In genomic region chr7:99393363-99394187, GRCh38 we compare ENCODE assay signal across 8 cellular contexts. TPM values are rescaled to one million over a fixed set of nuclear protein-coding genes. Genes with fewer than 3 reads are reported as not detected.
DNase-seq lines count a peak whose midpoint lies in the region; ATAC-seq and TF ChIP-seq lines count a peak whose summit lies in the region.

No MANE protein-coding gene starts in this region.

- peak overlapping the region; percentile 74 for H3K4me2 ChIP-seq in mammary epithelial cell (ENCODE audit: insufficient read depth, low read depth, low read length)

- H3K36me3 ChIP-seq in mammary epithelial cell (ENCODE audit: insufficient read depth, low read length): peaks cover 34% of the 10 kb centered on the region
- H3K36me3 ChIP-seq in lung (ENCODE audit: control insufficient read depth in 2 of 2, insufficient read depth in 2 of 2, low read length in 2 of 2): peaks cover 11 to 65% of the 10 kb centered on the region in 2 donors
- H3K36me3 ChIP-seq in vagina: peaks cover 0 to 63% of the 10 kb centered on the region in 2 donors

- 53% methylated on average over 17 of the region's 30 CpGs for WGBS in mammary epithelial cell (ENCODE audit: low coverage, missing lambda C conversion rate)
- WGBS in lung, 2 donors: 51 to 60% methylated on average over 28 to 30 of the region's 30 CpGs

- no peak overlapping the region for H3K27ac ChIP-seq in mammary epithelial cell (ENCODE audit: insufficient read depth, low read depth, low read length)
- H3K27ac ChIP-seq in lung (ENCODE audit: low read depth in 1 of 2, low read length in 1 of 2): peak overlapping the region in 1 of 2 donors; percentile 67
- peak overlapping the region; percentile 71 for H3K27ac ChIP-seq in vagina

- H3K79me2 ChIP-seq in mammary epithelial cell (ENCODE audit: insufficient read depth, low read length): peaks cover 29% of the 10 kb centered on the region

- in situ Hi-C loops in mammary epithelial cell (cut with MboI; ENCODE audit: low sequenced_read_pairs in 2 of 2): no loop called here

- BruUV-seq in mammary epithelial cell (replicated peaks; lab: Mats Ljungman, UMichigan): no TSS peak

- H3K9me3 ChIP-seq in mammary epithelial cell (replicated peaks; ENCODE audit: insufficient read depth, low read length): no peaks in the 10 kb centered on the region
- no peaks in the 10 kb centered on the region for H3K9me3 ChIP-seq in lung (ENCODE audit: control insufficient read depth in 2 of 2, insufficient read depth in 1 of 2, low read length in 1 of 2)
- H3K9me3 ChIP-seq in vagina: no peaks in the 10 kb centered on the region

- H3K27me3 ChIP-seq in mammary epithelial cell (ENCODE audit: insufficient read depth, low read length): no peaks in the 10 kb centered on the region
- no peaks in the 10 kb centered on the region for H3K27me3 ChIP-seq in lung (ENCODE audit: control insufficient read depth, insufficient read depth)
- H3K27me3 ChIP-seq in vagina: no peaks in the 10 kb centered on the region

- intact Hi-C loops in mammary epithelial cell (cut with micrococcal nuclease) (no loop called here), vagina (cut with DNase I) (no loop called here)

- H2AFZ ChIP-seq in mammary epithelial cell (ENCODE audit: low read depth, low read length): no peak overlapping the region

- H4K20me1 ChIP-seq in mammary epithelial cell (ENCODE audit: insufficient read depth, low read length): peaks cover 4% of the 10 kb centered on the region

- H3K4me3 ChIP-seq in mammary epithelial cell (replicated peaks in 1 of 3; ENCODE audit: insufficient read depth in 1 of 3, low read depth in 2 of 3, low read length in 3 of 3): peak overlapping the region in 1 of 3 experiments; percentile 54
- peak overlapping the region; percentile 27 for H3K4me3 ChIP-seq in lung
- H3K4me3 ChIP-seq in vagina: peak overlapping the region; percentile 46 to 54

- no peak for TF ChIP-seq POLR2A in vagina (IDR thresholded peaks at IDR 0.05)

- CTCF ChIA-PET in mammary epithelial cell (lab: Charles Lee; ENCODE audit: low non-redundant PET): no interaction called here

- ATAC-seq in lung (ENCODE audit: insufficient read depth, low FRiP score): peak; percentile 46

- no peak overlapping the region for H3K9ac ChIP-seq in mammary epithelial cell (ENCODE audit: insufficient read depth, low read length)

- DNase-seq in DMS114 treated with DMSO at 0.1 percent for 48 hours (lab: John Stamatoyannopoulos, UW; ENCODE audit: unreplicated experiment) (peak; percentile 42), NCI-H146 treated with DMSO at 0.1 percent for 48 hours (lab: John Stamatoyannopoulos, UW; ENCODE audit: unreplicated experiment) (peak; percentile 91), mammary epithelial cell (no peak), lung (ENCODE audit: low spot score) (no peak), vagina (ENCODE audit: extremely low spot score in 2 of 2) (no peak), NCI-H774 (lab: John Stamatoyannopoulos, UW) (no peak), 8988T (no peak)
- DNase-seq in stimulated activated CD4-positive, alpha-beta T cell treated with anti-CD3 and anti-CD28 coated beads, Interleukin-12 subunit alpha, Interleukin-12 subunit beta, amount 100 ng/mL, for 4 hours: no peak

- dilution Hi-C loops in mammary epithelial cell (cut with HindIII; ENCODE audit: low sequenced_read_pairs): no loop called here

- TF ChIP-seq CTCF in mammary epithelial cell (conservative IDR thresholded peaks at IDR 0.05 in 1 of 2, IDR thresholded peaks at IDR 0.05 in 1 of 2; ENCODE audit: extremely low read depth in 1 of 2, insufficient read depth in 1 of 2, low read depth in 1 of 2, low read length in 2 of 2): no peak
- TF ChIP-seq CTCF in lung (IDR thresholded peaks at IDR 0.05; ENCODE audit: control extremely low read depth, extremely low read depth): no peak
- TF ChIP-seq CTCF in vagina (IDR thresholded peaks at IDR 0.05): no peak

- H3K4me1 ChIP-seq in mammary epithelial cell (ENCODE audit: insufficient read depth, low read length): peaks cover 14% of the 10 kb centered on the region
- H3K4me1 ChIP-seq in lung (ENCODE audit: control insufficient read depth in 2 of 2, insufficient read depth in 2 of 2, low read length in 2 of 2): peaks cover 4 to 14% of the 10 kb centered on the region in 2 donors
- H3K4me1 ChIP-seq in vagina: peaks cover 22% of the 10 kb centered on the region

RNA-seq across cellular contexts. Expression of gene PDAP1, which starts 14.8 kb away (rescaled TPM):
- 100 to 1,000 TPM in 1 of 2 donors, 10 to 100 TPM in 1; 23.0 to 182 TPM for total RNA-seq in mammary epithelial cell
- 60.9 TPM for polyA plus RNA-seq in mammary epithelial cell
- polyA minus RNA-seq in mammary epithelial cell: 30.6 TPM
- 10 to 100 TPM; 20.5 to 96.6 TPM for total RNA-seq in lung
- polyA plus RNA-seq in lung: 100 to 1,000 TPM; 130 to 191 TPM
- total RNA-seq in vagina: 48.1 TPM

RNA-seq across cellular contexts. Expression of gene BUD31, which starts 15.2 kb away (rescaled TPM):
- total RNA-seq in mammary epithelial cell: 100 to 1,000 TPM in 1 of 2 donors, 10 to 100 TPM in 1; 52.3 to 140 TPM
- 59.9 TPM for polyA plus RNA-seq in mammary epithelial cell
- 26.9 TPM for polyA minus RNA-seq in mammary epithelial cell
- 100 to 1,000 TPM in 1 of 2 donors, 10 to 100 TPM in 1; 88.5 to 107 TPM for total RNA-seq in lung
- polyA plus RNA-seq in lung: 100 to 1,000 TPM; 124 to 185 TPM
- 52.3 TPM for total RNA-seq in vagina

RNA-seq across cellular contexts. Expression of gene ARPC1B, which starts 19.0 kb away (rescaled TPM):
- 100 to 1,000 TPM; 196 to 228 TPM for total RNA-seq in mammary epithelial cell
- 547 TPM for polyA plus RNA-seq in mammary epithelial cell
- 215 TPM for polyA minus RNA-seq in mammary epithelial cell
- 100 to 1,000 TPM; 164 to 310 TPM for total RNA-seq in lung
- 100 to 1,000 TPM; 221 to 937 TPM for polyA plus RNA-seq in lung
- 114 TPM for total RNA-seq in vagina

RNA-seq across cellular contexts. Expression of gene PTCD1, which starts 45.0 kb away (rescaled TPM):
- 1 to 10 TPM; 7.0 to 7.2 TPM for total RNA-seq in mammary epithelial cell
- polyA plus RNA-seq in mammary epithelial cell: 5.2 TPM
- polyA minus RNA-seq in mammary epithelial cell: 31.8 TPM
- 1 to 10 TPM; 4.5 to 6.8 TPM for total RNA-seq in lung
- polyA plus RNA-seq in lung: 1 to 10 TPM; 2.8 to 3.4 TPM
- total RNA-seq in vagina: 6.1 TPM

RNA-seq across cellular contexts. Expression of gene CPSF4, which starts 45.2 kb away (rescaled TPM):
- total RNA-seq in mammary epithelial cell (100 to 1,000 TPM in 1 of 2 donors, 10 to 100 TPM in 1; 60.4 to 107 TPM), lung (10 to 100 TPM; 18.3 to 36.8 TPM), vagina (23.8 TPM)
- polyA plus RNA-seq in mammary epithelial cell (28.8 TPM), lung (10 to 100 TPM; 26.1 to 29.3 TPM)
- polyA minus RNA-seq in mammary epithelial cell: 38.8 TPM

Comparison
In these comparisons a context has a peak if more than half of its experiments do, and no peak if none do; other contexts are left out.
1. DNase-seq: peak in DMS114 treated with DMSO at 0.1 percent for 48 hours (single experiment) and NCI-H146 treated with DMSO at 0.1 percent for 48 hours (single experiment); none in mammary epithelial cell (single experiment), lung (single experiment), vagina (0 of 2), NCI-H774 (single experiment), 8988T (single experiment) and stimulated activated CD4-positive, alpha-beta T cell treated with anti-CD3 and anti-CD28 coated beads, Interleukin-12 subunit alpha, Interleukin-12 subunit beta, amount 100 ng/mL, for 4 hours (single experiment).